In genomic region chr12:54053625-54054441, GRCh38 we compare ENCODE assay signal across 1 cellular context.
A peak's percentile ranks its signal among the peaks of the same experiment; 100 is the strongest.
TF ChIP-seq lines count a peak whose summit lies in the region.

TSS of gene HOXC4 (plus strand) at chr12:54053835. CDS start at chr12:54053923, 88 bp downstream.

TF ChIP-seq in HEK293, 187 proteins besides CTCF, POLR2A, EP300 and RAD21 (continued from another document):
- TF ChIP-seq PRDM10 (tag by site-specific recombination; IDR thresholded peaks at IDR 0.05) (no peak), GFI1B (tag by site-specific recombination; IDR thresholded peaks at IDR 0.05) (peak; percentile 41; the same call in 1 of the 2 replicates), ZNF600 (tag by site-specific recombination; IDR thresholded peaks at IDR 0.05) (peak; percentile 96), ZNF645 (tag by site-specific recombination; IDR thresholded peaks at IDR 0.05) (no peak), ZBTB44 (tag by site-specific recombination; IDR thresholded peaks at IDR 0.05) (0 out of 2 replicates have a peak, but pooled peaks have one; percentile 4), ZBTB20 (tag by site-specific recombination; IDR thresholded peaks at IDR 0.05) (peak; percentile 99), ZNF146 (tag by site-specific recombination; IDR thresholded peaks at IDR 0.05) (no peak), TRIM28 (IDR thresholded peaks at IDR 0.05; ENCODE audit: borderline replicate concordance, low read length) (no peak), ZBTB26 (tag by site-specific recombination; optimal IDR thresholded peaks at IDR 0.05) (peak; percentile 38), IKZF3 (tag by site-specific recombination; IDR thresholded peaks at IDR 0.05) (peak; percentile 10; the same call in 1 of the 2 replicates)
